18 cellular contexts compared by ENCODE assay signal in the genomic region with DNA sequence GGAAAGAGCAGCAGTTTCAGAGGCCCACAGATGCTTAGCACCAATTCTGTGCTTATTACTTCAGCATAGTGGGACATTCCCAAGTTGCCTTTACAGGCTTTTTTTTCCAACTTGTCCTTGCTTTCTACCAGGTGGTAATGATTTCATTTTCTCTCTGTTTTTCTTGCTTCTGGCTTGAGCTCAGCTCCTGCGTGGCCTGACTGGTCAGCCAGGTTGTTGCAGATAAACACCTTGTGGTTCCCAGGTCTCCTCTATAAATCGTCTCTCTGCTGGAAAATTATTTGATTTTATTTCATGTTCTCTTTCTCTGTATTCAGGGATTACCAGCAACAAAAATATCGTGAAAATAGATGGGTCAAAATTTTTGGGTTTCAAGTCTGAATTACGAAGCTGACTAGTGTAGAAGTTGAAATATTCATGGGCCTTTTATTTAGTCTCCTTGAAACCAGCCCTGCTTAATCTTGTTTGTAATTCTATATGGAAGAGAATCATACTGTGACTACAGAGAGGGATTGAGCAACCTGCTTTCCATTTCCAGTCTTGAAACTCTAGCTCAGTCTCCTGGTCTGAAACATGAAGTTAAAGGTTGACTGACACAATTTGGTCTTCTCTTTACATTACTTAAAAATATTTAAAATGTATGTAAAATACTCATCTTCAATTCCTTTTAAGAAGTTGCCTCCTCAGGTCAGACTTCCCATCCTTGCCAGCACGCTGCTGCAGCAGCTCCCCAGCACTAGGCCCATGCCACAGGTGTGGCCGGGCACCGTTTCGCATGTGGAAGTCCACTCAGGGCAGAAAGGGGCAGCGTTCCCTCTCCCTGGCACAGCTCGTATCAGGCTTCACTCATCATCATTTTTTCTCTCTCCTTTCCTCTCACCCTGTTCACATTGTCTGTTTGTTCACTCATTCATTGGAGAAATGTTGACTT. TPM values are rescaled to one million over a fixed set of nuclear protein-coding genes. Genes with fewer than 3 reads are reported as not detected.
A peak's percentile ranks its signal among the peaks of the same experiment; 100 is the strongest.
DNase-seq lines count a peak whose midpoint lies in the region; ATAC-seq and TF ChIP-seq lines count a peak whose summit lies in the region.
"Had no signal": no experiment of that assay in that cellular context is flagged by ENCODE, and none has a peak within 500 bp of the region (broad histone marks: within the 10 kb centered on the region; RNA-seq: fewer than 3 reads in every experiment).

No MANE protein-coding gene starts in this region.

- H3K9me3 Mint-ChIP-seq in natural killer cell treated with Interleukin-12 subunit alpha and Interleukin-12 subunit beta and Interleukin-15 and Interleukin-18, amount 100 ng/mL, for 72 hours, result no peaks in the 10 kb centered on the region
- H3K9me3 Mint-ChIP-seq in natural killer cell (no peaks in the 10 kb centered on the region), HFFc6 (no peaks in the 10 kb centered on the region; the same call in 1 of the 2 replicates)
- H3K9me3 Mint-ChIP-seq: stimulated activated naive CD8-positive, alpha-beta T cell treated with anti-CD3 and anti-CD28 coated beads, Interleukin-15, Interleukin-2, amounts not matched to agents 100 ng/mL and 50 ng/mL, for 24 hours had no signal

- peaks cover 24 to 30% of the 10 kb centered on the region in 2 donors for H3K4me1 Mint-ChIP-seq in natural killer cell treated with Interleukin-12 subunit alpha and Interleukin-12 subunit beta and Interleukin-15 and Interleukin-18, amount 100 ng/mL, for 72 hours (ENCODE audit: low read depth in 2 of 2)
- H3K4me1 Mint-ChIP-seq in natural killer cell (peaks cover 36 to 38% of the 10 kb centered on the region in 2 donors), HFFc6 (ENCODE audit: low read depth) (no peaks in the 10 kb centered on the region)

- DNase-seq in natural killer cell treated with Interleukin-12 subunit alpha and Interleukin-12 subunit beta and Interleukin-15 and Interleukin-18, amount 100 ng/mL, for 72 hours (ENCODE audit: low spot score), result peak; percentile 35
- DNase-seq in natural killer cell (no peak), choroid plexus epithelial cell (ENCODE audit: low read depth) (peak; percentile 70), GM13976 (ENCODE audit: low spot score) (no peak), HFFc6 (no peak)
- DNase-seq: activated naive CD4-positive, alpha-beta T cell; aorta; islet precursor cell; NCI-H1105; NCI-H526 treated with DMSO at 0.1 percent for 48 hours; nephron progenitor cell; PC-9 had no signal

- no peaks in the 10 kb centered on the region for H3K9me3 ChIP-seq in neutrophil

- H3K27me3 Mint-ChIP-seq in natural killer cell treated with Interleukin-12 subunit alpha and Interleukin-12 subunit beta and Interleukin-15 and Interleukin-18, amount 100 ng/mL, for 72 hours, result no peaks in the 10 kb centered on the region
- H3K27me3 Mint-ChIP-seq in natural killer cell (ENCODE audit: low read depth in 2 of 2) (no peaks in the 10 kb centered on the region), HFFc6 (ENCODE audit: insufficient read depth) (no peaks in the 10 kb centered on the region; the same call in 1 of the 2 replicates)
- H3K27me3 Mint-ChIP-seq: memory B cell; stimulated activated naive CD8-positive, alpha-beta T cell treated with anti-CD3 and anti-CD28 coated beads, Interleukin-15, Interleukin-2, amounts not matched to agents 100 ng/mL and 50 ng/mL, for 24 hours had no signal

- H3K27ac Mint-ChIP-seq in natural killer cell treated with Interleukin-12 subunit alpha and Interleukin-12 subunit beta and Interleukin-15 and Interleukin-18, amount 100 ng/mL, for 72 hours, result no peak overlapping the region
- no peak overlapping the region for H3K27ac Mint-ChIP-seq in natural killer cell
- no peak overlapping the region for H3K27ac Mint-ChIP-seq in HFFc6
- H3K27ac Mint-ChIP-seq: memory B cell; nephron progenitor cell; stimulated activated naive CD8-positive, alpha-beta T cell treated with anti-CD3 and anti-CD28 coated beads, Interleukin-15, Interleukin-2, amounts not matched to agents 100 ng/mL and 50 ng/mL, for 24 hours had no signal

- H3K4me3 Mint-ChIP-seq in natural killer cell treated with Interleukin-12 subunit alpha and Interleukin-12 subunit beta and Interleukin-15 and Interleukin-18, amount 100 ng/mL, for 72 hours, result no peak overlapping the region
- H3K4me3 Mint-ChIP-seq in natural killer cell (no peak overlapping the region), HFFc6 (no peak overlapping the region)
- H3K4me3 Mint-ChIP-seq: memory B cell; nephron progenitor cell; stimulated activated naive CD8-positive, alpha-beta T cell treated with anti-CD3 and anti-CD28 coated beads, Interleukin-15, Interleukin-2, amounts not matched to agents 100 ng/mL and 50 ng/mL, for 24 hours had no signal

- TF ChIP-seq CTCF in natural killer cell (IDR thresholded peaks at IDR 0.05) (no peak), choroid plexus epithelial cell (conservative IDR thresholded peaks at IDR 0.05; ENCODE audit: low read depth, low read length) (no peak), neutrophil (IDR thresholded peaks at IDR 0.05) (no peak), GM13976 (IDR thresholded peaks at IDR 0.05; ENCODE audit: borderline replicate concordance, control extremely low read depth, extremely low read depth, insufficient read depth, missing control alignments) (no peak), HFFc6 (IDR thresholded peaks at IDR 0.05) (no peak)

- no peaks in the 10 kb centered on the region for H3K36me3 Mint-ChIP-seq in natural killer cell treated with Interleukin-12 subunit alpha and Interleukin-12 subunit beta and Interleukin-15 and Interleukin-18, amount 100 ng/mL, for 72 hours
- H3K36me3 Mint-ChIP-seq in natural killer cell (no peaks in the 10 kb centered on the region), HFFc6 (ENCODE audit: low read depth) (no peaks in the 10 kb centered on the region)

- peaks cover 59 to 65% of the 10 kb centered on the region in 2 experiments for H3K4me1 ChIP-seq in neutrophil (ENCODE audit: control insufficient read depth in 1 of 2, insufficient read depth in 1 of 2, low read depth in 1 of 2, low read length in 1 of 2)

- in situ Hi-C loops in GM13976 (cut with MboI; ENCODE audit: low sequenced_read_pairs, unreplicated experiment), result no loop called here

- intact Hi-C loops in natural killer cell (cut with micrococcal nuclease), result no loop called here

- H3K4me3 ChIP-seq in choroid plexus epithelial cell (ENCODE audit: low read depth, low read length), result no peak overlapping the region
- H3K4me3 ChIP-seq in neutrophil (ENCODE audit: low read depth in 1 of 2, low read length in 1 of 2), result peak overlapping the region; percentile 25 to 38
- H3K4me3 ChIP-seq: PC-9 had no signal

- H3K27ac ChIP-seq in neutrophil, result peak overlapping the region; percentile 69
- H3K27ac ChIP-seq: PC-9 had no signal

- no peaks in the 10 kb centered on the region for H3K27me3 ChIP-seq in neutrophil

- no peak for ATAC-seq in natural killer cell treated with Interleukin-12 subunit alpha and Interleukin-12 subunit beta and Interleukin-15 and Interleukin-18, amount 100 ng/mL, for 72 hours
- ATAC-seq in natural killer cell, result no peak
- no peak for ATAC-seq in HG02588 (IDR thresholded peaks at IDR 0.05; ENCODE audit: unreplicated experiment)
- ATAC-seq in HG03354 (IDR thresholded peaks at IDR 0.05; ENCODE audit: poor library complexity, severe bottlenecking, unreplicated experiment), result no peak
- ATAC-seq: activated CD4-positive, CD25-positive, alpha-beta regulatory T cell treated with anti-CD3 and anti-CD28 coated beads, Interleukin-2, amount 50 U/mL, for 24 hours had no signal

- peaks cover 6% of the 10 kb centered on the region for H3K36me3 ChIP-seq in neutrophil

RNA-seq across cellular contexts. Expression of a gene that starts 7.0 kb away (rescaled TPM):
- 10 to 100 TPM; 45.2 to 45.3 TPM for total RNA-seq in natural killer cell treated with Interleukin-12 subunit alpha and Interleukin-12 subunit beta and Interleukin-15 and Interleukin-18, amount 100 ng/mL, for 72 hours
- total RNA-seq in natural killer cell, result 10 to 100 TPM; 50.4 to 61.5 (median 56.6) TPM
- total RNA-seq in HFFc6 (2021; fragmentation: NEBNext Ultra II Directional; extraction: Animal tissue kit (Norgen Biotek cat#: 25700)), result 10 to 100 TPM in 2 of 6 experiments, 1 to 10 TPM in 4; 6.8 to 11.9 (median 9.2) TPM

Comparison
In these comparisons a context has a peak if more than half of its experiments do, and no peak if none do; other contexts are left out.
1. DNase-seq: peak in natural killer cell treated with Interleukin-12 subunit alpha and Interleukin-12 subunit beta and Interleukin-15 and Interleukin-18, amount 100 ng/mL, for 72 hours (single experiment) and choroid plexus epithelial cell (single experiment); none in natural killer cell (single experiment), GM13976 (single experiment) and HFFc6 (single experiment).